In genomic region chr12:108629824-108630476, GRCh38 we compare ENCODE assay signal across 8 cellular contexts. TPM values are rescaled to one million over a fixed set of nuclear protein-coding genes. Genes with fewer than 3 reads are reported as not detected.
DNase-seq lines count a peak whose midpoint lies in the region; ATAC-seq, FAIRE-seq and TF ChIP-seq lines count a peak whose summit lies in the region.

No MANE protein-coding gene starts in this region.

- H3K9me3 Mint-ChIP-seq in activated CD4-positive, alpha-beta memory T cell treated with anti-CD3 and anti-CD28 coated beads, Interleukin-2, amount 10 ng/mL, durations not matched to agents 7 days and 5 days: no peaks in the 10 kb centered on the region

- H3K27ac ChIP-seq in A673 (ENCODE audit: low read depth, low read length, poor library complexity, severe bottlenecking): no peak overlapping the region

- H3K27ac Mint-ChIP-seq in activated CD4-positive, alpha-beta memory T cell treated with anti-CD3 and anti-CD28 coated beads, Interleukin-2, amount 10 ng/mL, durations not matched to agents 7 days and 5 days: peak overlapping the region; percentile 100

- H3K36me3 Mint-ChIP-seq in activated CD4-positive, alpha-beta memory T cell treated with anti-CD3 and anti-CD28 coated beads, Interleukin-2, amount 10 ng/mL, durations not matched to agents 7 days and 5 days (ENCODE audit: low read depth): peaks cover 77% of the 10 kb centered on the region

- no TSS peak for BruUV-seq in A673 (replicated peaks; lab: Mats Ljungman, UMichigan)

- no peak for FAIRE-seq in GM12892 (lab: Jason Lieb, UNC)

- no peaks in the 10 kb centered on the region for H3K4me1 ChIP-seq in A673 (ENCODE audit: insufficient read depth, low read length, poor library complexity, severe bottlenecking)

- TF ChIP-seq POLR2A in GM12892 (IDR thresholded peaks at IDR 0.05; ENCODE audit: low read depth, low read length): no peak

- CTCF ChIA-PET in activated CD4-positive, alpha-beta memory T cell treated with anti-CD3 and anti-CD28 coated beads, Interleukin-2, amount 10 ng/mL, durations not matched to agents 7 days and 5 days (lab: Charles Lee): interaction anchor here (0.6 to 12.2 kb wide), 3 partner anchors 11 to 69 kb away, joined by 3 to 215 read pairs (median 3); no protein-coding TSS in a partner anchor
- CTCF ChIA-PET in A673 (lab: Charles Lee): no interaction called here

- peak; percentile 30 for DNase-seq in NK-92 treated with Interleukin-12 subunit alpha and Interleukin-12 subunit beta, amount 100 ng/mL, for 24 hours (lab: John Stamatoyannopoulos, UW)
- DNase-seq in NK-92 (lab: John Stamatoyannopoulos, UW; ENCODE audit: unreplicated experiment): no peak
- DNase-seq in activated CD4-positive, alpha-beta memory T cell treated with anti-CD3 and anti-CD28 coated beads, Interleukin-2, amount 10 ng/mL, durations not matched to agents 7 days and 5 days: peak; percentile 74
- DNase-seq in renal cortical epithelial cell (ENCODE audit: low read depth): peak; percentile 58
- no peak for DNase-seq in GM12892 (ENCODE audit: insufficient read length)
- DNase-seq in NCI-H774 (lab: John Stamatoyannopoulos, UW): no peak
- DNase-seq in A673 (ENCODE audit: low spot score): no peak

- H3K27me3 Mint-ChIP-seq in activated CD4-positive, alpha-beta memory T cell treated with anti-CD3 and anti-CD28 coated beads, Interleukin-2, amount 10 ng/mL, durations not matched to agents 7 days and 5 days: no peaks in the 10 kb centered on the region

- ATAC-seq in esophagus mucosa: peak; percentile 63

- POLR2A ChIA-PET in activated CD4-positive, alpha-beta memory T cell treated with anti-CD3 and anti-CD28 coated beads, Interleukin-2, amount 10 ng/mL, durations not matched to agents 7 days and 5 days (lab: Charles Lee): interaction anchor here (0.6 to 12.0 kb wide), 15 partner anchors 9 to 228 kb away, joined by 3 to 385 read pairs (median 8); partner anchors contain the start of genes ISCU, SART3 and SSH1
- POLR2A ChIA-PET in A673 (lab: Charles Lee; ENCODE audit: low non-redundant PET): no interaction called here

- no peaks in the 10 kb centered on the region for H3K27me3 ChIP-seq in A673 (replicated peaks; ENCODE audit: insufficient read depth, low read depth, low read length, poor library complexity)

- no peak overlapping the region for H3K4me3 ChIP-seq in A673 (ENCODE audit: low read depth, low read length, poor library complexity, severe bottlenecking)

- peak overlapping the region; percentile 99 for H3K4me3 Mint-ChIP-seq in activated CD4-positive, alpha-beta memory T cell treated with anti-CD3 and anti-CD28 coated beads, Interleukin-2, amount 10 ng/mL, durations not matched to agents 7 days and 5 days

- no peak for TF ChIP-seq CTCF in A673 (conservative IDR thresholded peaks at IDR 0.05; ENCODE audit: low read depth, low read length)

- no peaks in the 10 kb centered on the region for H3K36me3 ChIP-seq in A673 (ENCODE audit: insufficient read depth, low read length, poor library complexity, severe bottlenecking)

- intact Hi-C loops in A673 (cut with micrococcal nuclease; ENCODE audit: unreplicated experiment): no loop called here

- H3K4me1 Mint-ChIP-seq in activated CD4-positive, alpha-beta memory T cell treated with anti-CD3 and anti-CD28 coated beads, Interleukin-2, amount 10 ng/mL, durations not matched to agents 7 days and 5 days: peaks cover 55% of the 10 kb centered on the region

- no peaks in the 10 kb centered on the region for H3K9me3 ChIP-seq in A673 (ENCODE audit: low read depth, low read length, poor library complexity, severe bottlenecking)

RNA-seq across cellular contexts. Expression of gene SELPLG, which starts 3.7 kb away (rescaled TPM):
- total RNA-seq in activated CD4-positive, alpha-beta memory T cell treated with anti-CD3 and anti-CD28 coated beads, Interleukin-2, amount 10 ng/mL, durations not matched to agents 7 days and 5 days: 100 to 1,000 TPM; 289 to 301 TPM
- total RNA-seq in esophagus mucosa: 0.76 TPM
- total RNA-seq in renal cortical epithelial cell: 0.35 and 2.3 TPM in 2 replicates
- 18.3 TPM for polyA plus RNA-seq in GM12892 (2012; ENCODE audit: missing spikeins)
- total RNA-seq in A673 (2021): 0.34 and 0.35 TPM in 2 replicates

RNA-seq across cellular contexts. Expression of gene TMEM119, which starts 32.1 kb away (rescaled TPM):
- total RNA-seq in activated CD4-positive, alpha-beta memory T cell treated with anti-CD3 and anti-CD28 coated beads, Interleukin-2, amount 10 ng/mL, durations not matched to agents 7 days and 5 days: 1 to 10 TPM in 1 of 2 experiments, under 1 TPM in 1; 0.80 to 1.0 TPM
- total RNA-seq in esophagus mucosa: 2.0 TPM
- total RNA-seq in renal cortical epithelial cell: not detected in 2 replicates
- polyA plus RNA-seq in GM12892 (2012; ENCODE audit: missing spikeins): 0.23 TPM
- 1.0 TPM in 1 of 2 replicates, not detected in the other for total RNA-seq in A673 (2021)

Comparison
In these comparisons a context has a peak if more than half of its experiments do, and no peak if none do; other contexts are left out.
1. DNase-seq: peak in NK-92 treated with Interleukin-12 subunit alpha and Interleukin-12 subunit beta, amount 100 ng/mL, for 24 hours (single experiment), activated CD4-positive, alpha-beta memory T cell treated with anti-CD3 and anti-CD28 coated beads, Interleukin-2, amount 10 ng/mL, durations not matched to agents 7 days and 5 days (single experiment) and renal cortical epithelial cell (single experiment); none in NK-92 (single experiment), GM12892 (single experiment), NCI-H774 (single experiment) and A673 (single experiment).
2. RNA of gene SELPLG, which starts 3.7 kb away (total RNA-seq): 289 to 301 TPM in activated CD4-positive, alpha-beta memory T cell treated with anti-CD3 and anti-CD28 coated beads, Interleukin-2, amount 10 ng/mL, durations not matched to agents 7 days and 5 days; 0.35 to 2.3 TPM in renal cortical epithelial cell, 0.76 TPM in esophagus mucosa (single experiment) and 0.34 to 0.35 TPM in A673; every median in the first group is over 10 times any median in the second.